In the genomic region with DNA sequence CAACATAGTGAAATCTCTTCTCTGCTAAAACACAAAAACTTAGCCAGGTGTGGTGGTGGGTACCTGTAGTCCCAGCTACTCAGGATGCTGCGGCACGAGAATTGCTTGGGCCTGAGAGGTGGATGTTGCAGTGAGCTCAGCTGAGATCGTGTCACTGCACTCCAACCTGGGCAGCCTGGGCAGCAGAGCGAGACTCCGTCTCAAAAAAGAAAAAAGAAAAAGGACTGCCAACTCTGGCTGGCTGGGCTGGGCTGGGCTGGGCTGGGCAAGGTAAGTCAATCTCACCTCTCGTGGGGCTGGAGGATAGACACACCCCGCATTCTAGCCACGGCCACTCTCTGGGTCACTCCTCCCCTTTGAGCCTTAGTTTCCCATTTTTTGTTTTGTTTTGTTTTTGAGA, we compare ENCODE assay signal across 16 cellular contexts.
"Had no signal": no experiment of that assay in that cellular context is flagged by ENCODE, and none has a peak within 500 bp of the region (broad histone marks: within the 10 kb centered on the region; RNA-seq: fewer than 3 reads in every experiment).

No MANE protein-coding gene starts in this region.

- H3K27ac ChIP-seq: left lung, prostate gland had no signal

- H3K36me3 Mint-ChIP-seq: activated CD8-positive, alpha-beta memory T cell treated with anti-CD3 and anti-CD28 coated beads, Interleukin-2, amount 10 ng/mL, durations not matched to agents 7 days and 5 days; activated naive CD8-positive, alpha-beta T cell had no signal

- H3K4me3 Mint-ChIP-seq: activated CD8-positive, alpha-beta memory T cell treated with anti-CD3 and anti-CD28 coated beads, Interleukin-2, amount 10 ng/mL, durations not matched to agents 7 days and 5 days; activated naive CD8-positive, alpha-beta T cell; nephron progenitor cell had no signal

- H3K27me3 ChIP-seq: left lung had no signal

- FAIRE-seq: bronchial epithelial cell, keratinocyte had no signal

- DNase-seq: activated CD4-positive, alpha-beta T cell treated with anti-CD3 and anti-CD28 coated beads, Interleukin-2, amount 50 U/mL, for 48 hours; activated CD8-positive, alpha-beta memory T cell treated with anti-CD3 and anti-CD28 coated beads, Interleukin-2, amount 10 ng/mL, durations not matched to agents 7 days and 5 days; activated gamma-delta T cell; activated T-cell treated with anti-CD3 and anti-CD28 coated beads, Interleukin-2, amount 50 U/mL, for 48 hours; anterior cingulate cortex; foreskin melanocyte; left lung; mesendoderm; nephron progenitor cell; stimulated activated CD4-positive, alpha-beta T cell treated with anti-CD3 and anti-CD28 coated beads, Interleukin-15, amount 100 ng/mL, for 24 hours; stimulated activated CD4-positive, alpha-beta T cell treated with anti-CD3 and anti-CD28 coated beads, Interleukin-4, amount 100 ng/mL, for 4 hours had no signal

- ATAC-seq: activated CD4-positive, CD25-positive, alpha-beta regulatory T cell treated with anti-CD3 and anti-CD28 coated beads, Interleukin-2, amount 50 U/mL, for 24 hours; activated CD8-positive, alpha-beta memory T cell treated with anti-CD3 and anti-CD28 coated beads, Interleukin-2, amount 10 ng/mL, durations not matched to agents 7 days and 5 days; left lung had no signal

- H3K36me3 ChIP-seq: left lung, prostate gland had no signal

- H3K9me3 ChIP-seq: left lung, prostate gland had no signal

- H3K4me3 ChIP-seq: left lung, prostate gland had no signal

- H3K27ac Mint-ChIP-seq: activated CD8-positive, alpha-beta memory T cell treated with anti-CD3 and anti-CD28 coated beads, Interleukin-2, amount 10 ng/mL, durations not matched to agents 7 days and 5 days; activated naive CD8-positive, alpha-beta T cell had no signal

- H3K9me3 Mint-ChIP-seq: nephron progenitor cell had no signal

- H3K27me3 Mint-ChIP-seq: activated CD8-positive, alpha-beta memory T cell treated with anti-CD3 and anti-CD28 coated beads, Interleukin-2, amount 10 ng/mL, durations not matched to agents 7 days and 5 days; activated naive CD8-positive, alpha-beta T cell had no signal
